ENCODE assay signal across 8 cellular contexts in genomic region chr15:66842710-66843441, GRCh38.
DNase-seq lines count a peak whose midpoint lies in the region; ATAC-seq and TF ChIP-seq lines count a peak whose summit lies in the region.

No MANE protein-coding gene starts in this region.

- H3K79me2 ChIP-seq in DND-41 (ENCODE audit: insufficient read depth, low read length), result no peaks in the 10 kb centered on the region

- intact Hi-C loops in sciatic nerve (cut with DNase I), result loop anchor here (10.0 kb wide), 1 partner anchor 48 kb away; no protein-coding TSS in a partner anchor

- H3K4me1 ChIP-seq in DND-41 (ENCODE audit: insufficient read depth, low read length), result peaks cover 3% of the 10 kb centered on the region; the same call in 1 of the 2 replicates

- H3K9me3 ChIP-seq in DND-41 (ENCODE audit: insufficient read depth, low read length, severe bottlenecking) (no peaks in the 10 kb centered on the region), iPS-18c (ENCODE audit: control insufficient read depth, insufficient read depth, low read length) (peaks cover 2% of the 10 kb centered on the region)

- in situ Hi-C loops in brain microvascular endothelial cell (cut with HindIII; ENCODE audit: low pct_ligation_motif_present, low sequenced_read_pairs), result no loop called here

- DNase-seq in DND-41 (no peak), LoVo (ENCODE audit: low spot score) (peak; percentile 76), brain microvascular endothelial cell (peak; percentile 48), sciatic nerve (ENCODE audit: low spot score) (peak; percentile 84), GM19238 (ENCODE audit: insufficient read length, low spot score) (no peak), GOT3 (lab: John Stamatoyannopoulos, UW) (no peak)

- no peak overlapping the region for H3K27ac ChIP-seq in DND-41 (ENCODE audit: low read length)
- H3K27ac ChIP-seq in brain microvascular endothelial cell, result peak overlapping the region; percentile 82

- H3K4me2 ChIP-seq in DND-41 (ENCODE audit: insufficient read depth, low read length), result peak overlapping the region; percentile 33

- TF ChIP-seq CTCF in DND-41 (IDR thresholded peaks at IDR 0.05; ENCODE audit: borderline replicate concordance, extremely low read depth, low read length, poor library complexity, severe bottlenecking), result no peak
- no peak for TF ChIP-seq CTCF in brain microvascular endothelial cell (IDR thresholded peaks at IDR 0.05; ENCODE audit: low read depth, low read length, missing control alignments)

- H3K36me3 ChIP-seq in DND-41 (ENCODE audit: insufficient read depth, low read length), result no peaks in the 10 kb centered on the region
- H3K36me3 ChIP-seq in brain microvascular endothelial cell (replicated peaks), result no peaks in the 10 kb centered on the region

- H3K4me3 ChIP-seq in DND-41 (ENCODE audit: low read depth in 1 of 2, low read length in 2 of 2), result no peak overlapping the region
- H3K4me3 ChIP-seq in brain microvascular endothelial cell (ENCODE audit: low read depth, low read length), result peak overlapping the region; percentile 51
- peak overlapping the region; percentile 40; the same call in 1 of the 2 replicates for H3K4me3 ChIP-seq in iPS-18c (ENCODE audit: insufficient read depth, low read depth, low read length)

- peaks cover 36% of the 10 kb centered on the region for H3K27me3 ChIP-seq in DND-41 (ENCODE audit: insufficient read depth, low read length, poor library complexity)
- H3K27me3 ChIP-seq in brain microvascular endothelial cell (replicated peaks), result no peaks in the 10 kb centered on the region

- ATAC-seq in DND-41 (ENCODE audit: insufficient read depth, low read depth), result peak; percentile 29; the same call in 1 of the 3 replicates
- ATAC-seq in sciatic nerve, result peak; percentile 69
- ATAC-seq in HG03342 (IDR thresholded peaks at IDR 0.05; ENCODE audit: unreplicated experiment), result no peak

- H4K20me1 ChIP-seq in DND-41 (ENCODE audit: insufficient read depth, low read length), result no peaks in the 10 kb centered on the region; the same call in 1 of the 2 replicates

- H3K9ac ChIP-seq in DND-41 (ENCODE audit: low read depth, low read length), result no peak overlapping the region

- H2AFZ ChIP-seq in DND-41 (ENCODE audit: low read depth, low read length), result no peak overlapping the region

Comparison
In these comparisons a context has a peak if more than half of its experiments do, and no peak if none do; other contexts are left out.
1. DNase-seq: peak in LoVo (single experiment), brain microvascular endothelial cell (single experiment) and sciatic nerve (single experiment); none in DND-41 (single experiment), GM19238 (single experiment) and GOT3 (single experiment).
2. H3K4me3 ChIP-seq: peak in brain microvascular endothelial cell (single experiment) and iPS-18c (single experiment); none in DND-41 (0 of 2).